In genomic region chr1:31745071-31745897, GRCh38 we compare ENCODE assay signal across 8 cellular contexts. TPM values are rescaled to one million over a fixed set of nuclear protein-coding genes. Genes with fewer than 3 reads are reported as not detected.
DNase-seq lines count a peak whose midpoint lies in the region; ATAC-seq and TF ChIP-seq lines count a peak whose summit lies in the region.

No MANE protein-coding gene starts in this region.

- no peak for TF ChIP-seq POLR2A in prostate gland (IDR thresholded peaks at IDR 0.05)

- H3K4me1 ChIP-seq in RWPE2 (ENCODE audit: insufficient read depth, poor library complexity, severe bottlenecking) (no peaks in the 10 kb centered on the region), prostate gland (replicated peaks) (no peaks in the 10 kb centered on the region)

- DNase-seq in Caki2 (ENCODE audit: low read depth): peak; percentile 46
- peak; percentile 53 for DNase-seq in HK-2 (ENCODE audit: unreplicated experiment)
- DNase-seq in RWPE2 (ENCODE audit: low spot score): no peak
- peak; percentile 81 for DNase-seq in activated naive CD8-positive, alpha-beta T cell treated with anti-CD3 and anti-CD28 coated beads, Interleukin-2, amount 10 ng/mL, durations not matched to agents 7 days and 5 days
- DNase-seq in Right ventricle myocardium superior: peak; percentile 74
- DNase-seq in prostate gland (ENCODE audit: low spot score): peak; percentile 46

- intact Hi-C loops in Right ventricle myocardium superior (cut with DNase I) (no loop called here), prostate gland (cut with DNase I) (no loop called here)

- no peak overlapping the region for H3K4me3 Mint-ChIP-seq in activated naive CD8-positive, alpha-beta T cell treated with anti-CD3 and anti-CD28 coated beads, Interleukin-2, amount 10 ng/mL, durations not matched to agents 7 days and 5 days

- H3K27ac ChIP-seq in RWPE2 (ENCODE audit: poor library complexity, severe bottlenecking): no peak overlapping the region
- no peak overlapping the region for H3K27ac ChIP-seq in prostate gland

- TF ChIP-seq CTCF in RWPE2 (IDR thresholded peaks at IDR 0.05; ENCODE audit: poor library complexity, severe bottlenecking): peak; percentile 53
- peak; percentile 27 to 79 (median 61) for TF ChIP-seq CTCF in prostate gland (IDR thresholded peaks at IDR 0.05)

- ATAC-seq in RWPE2 (ENCODE audit: low read depth): peak; percentile 55
- peak; percentile 77 for ATAC-seq in activated naive CD8-positive, alpha-beta T cell treated with anti-CD3 and anti-CD28 coated beads, Interleukin-2, amount 10 ng/mL, durations not matched to agents 7 days and 5 days (ENCODE audit: low read depth)
- peak; percentile 70 for ATAC-seq in Right ventricle myocardium superior (ENCODE audit: poor library complexity)
- ATAC-seq in GM19463 (IDR thresholded peaks at IDR 0.05; ENCODE audit: unreplicated experiment): no peak
- no peak for ATAC-seq in GM19452 (IDR thresholded peaks at IDR 0.05; ENCODE audit: unreplicated experiment)

- in situ Hi-C loops in Caki2 (cut with HindIII; ENCODE audit: low pct_unique_long_range_greater_than_20kb, low sequenced_read_pairs): no loop called here

- H3K36me3 ChIP-seq in RWPE2 (ENCODE audit: low read depth) (no peaks in the 10 kb centered on the region), prostate gland (no peaks in the 10 kb centered on the region)

- H3K4me1 Mint-ChIP-seq in activated naive CD8-positive, alpha-beta T cell treated with anti-CD3 and anti-CD28 coated beads, Interleukin-2, amount 10 ng/mL, durations not matched to agents 7 days and 5 days: peaks cover 17% of the 10 kb centered on the region

- H3K27me3 Mint-ChIP-seq in activated naive CD8-positive, alpha-beta T cell treated with anti-CD3 and anti-CD28 coated beads, Interleukin-2, amount 10 ng/mL, durations not matched to agents 7 days and 5 days: peaks cover 3% of the 10 kb centered on the region

- no peaks in the 10 kb centered on the region for H3K36me3 Mint-ChIP-seq in activated naive CD8-positive, alpha-beta T cell treated with anti-CD3 and anti-CD28 coated beads, Interleukin-2, amount 10 ng/mL, durations not matched to agents 7 days and 5 days

- no peaks in the 10 kb centered on the region for H3K9me3 ChIP-seq in RWPE2 (ENCODE audit: severe bottlenecking)
- no peaks in the 10 kb centered on the region for H3K9me3 ChIP-seq in prostate gland

- H3K4me3 ChIP-seq in RWPE2 (ENCODE audit: severe bottlenecking) (no peak overlapping the region), prostate gland (no peak overlapping the region)

- no peaks in the 10 kb centered on the region for H3K9me3 Mint-ChIP-seq in activated naive CD8-positive, alpha-beta T cell treated with anti-CD3 and anti-CD28 coated beads, Interleukin-2, amount 10 ng/mL, durations not matched to agents 7 days and 5 days

- H3K27me3 ChIP-seq in RWPE2 (ENCODE audit: insufficient read depth, poor library complexity, severe bottlenecking) (no peaks in the 10 kb centered on the region), prostate gland (replicated peaks; ENCODE audit: insufficient read depth) (no peaks in the 10 kb centered on the region)

- WGBS in prostate gland: 52% methylated on average over 4 of the region's 4 CpGs

- H3K27ac Mint-ChIP-seq in activated naive CD8-positive, alpha-beta T cell treated with anti-CD3 and anti-CD28 coated beads, Interleukin-2, amount 10 ng/mL, durations not matched to agents 7 days and 5 days: no peak overlapping the region

- POLR2A ChIA-PET in activated naive CD8-positive, alpha-beta T cell treated with anti-CD3 and anti-CD28 coated beads, Interleukin-2, amount 10 ng/mL, durations not matched to agents 7 days and 5 days (lab: Charles Lee): interaction anchor here (1.8 kb wide), 1 partner anchor 101 kb away, joined by 8 read pairs; the partner anchor contains the start of gene PEF1

RNA-seq across cellular contexts. Expression of gene ADGRB2, which starts 18.9 kb away (rescaled TPM):
- total RNA-seq in Caki2 (2014; rRNA removed; shearing (Covaris generic); ENCODE audit: low replicate concordance): 7.9 and 13.7 TPM in 2 replicates
- total RNA-seq in activated naive CD8-positive, alpha-beta T cell treated with anti-CD3 and anti-CD28 coated beads, Interleukin-2, amount 10 ng/mL, durations not matched to agents 7 days and 5 days: under 1 TPM; 0.74 to 0.75 TPM
- total RNA-seq in Right ventricle myocardium superior: 14.7 TPM
- total RNA-seq in prostate gland: 10 to 100 TPM in 1 of 2 donors, 1 to 10 TPM in 1; 3.0 to 10.2 TPM

RNA-seq across cellular contexts. Expression of gene COL16A1, which starts 41.5 kb away (rescaled TPM):
- 2.8 and 5.1 TPM in 2 replicates for total RNA-seq in Caki2 (2014; rRNA removed; shearing (Covaris generic); ENCODE audit: low replicate concordance)
- total RNA-seq in activated naive CD8-positive, alpha-beta T cell treated with anti-CD3 and anti-CD28 coated beads, Interleukin-2, amount 10 ng/mL, durations not matched to agents 7 days and 5 days: under 1 TPM in 1 of 2 experiments, not detected in 1; 0.14 TPM
- total RNA-seq in Right ventricle myocardium superior (10.9 TPM), prostate gland (10 to 100 TPM; 45.3 to 89.4 TPM)

Comparison
In these comparisons a context has a peak if more than half of its experiments do, and no peak if none do; other contexts are left out.
1. ATAC-seq: peak in RWPE2 (single experiment), activated naive CD8-positive, alpha-beta T cell treated with anti-CD3 and anti-CD28 coated beads, Interleukin-2, amount 10 ng/mL, durations not matched to agents 7 days and 5 days (single experiment) and Right ventricle myocardium superior (single experiment); none in GM19463 (single experiment) and GM19452 (single experiment).